9 cellular contexts compared by ENCODE assay signal in the genomic region with DNA sequence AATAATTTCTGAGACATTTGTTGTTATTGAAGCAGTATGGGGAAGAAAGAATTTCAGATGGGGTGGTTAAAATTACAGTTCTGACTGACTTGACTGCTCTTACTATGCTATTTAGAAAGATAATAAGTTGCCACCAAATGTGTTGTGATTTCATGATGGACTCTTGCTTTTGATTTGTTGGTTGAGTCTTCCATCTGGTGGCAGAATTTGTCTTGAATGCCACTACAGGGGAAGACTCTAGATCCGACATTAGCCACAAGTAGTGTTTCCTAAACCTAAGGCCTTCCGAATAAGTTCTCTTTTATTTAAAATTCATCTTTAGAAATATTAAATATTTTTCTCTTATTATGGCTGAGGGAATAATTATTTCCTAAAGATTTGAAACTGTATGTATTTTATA.
DNase-seq lines count a peak whose midpoint lies in the region; ATAC-seq, FAIRE-seq and TF ChIP-seq lines count a peak whose summit lies in the region.
"Had no signal": no experiment of that assay in that cellular context is flagged by ENCODE, and none has a peak within 500 bp of the region (broad histone marks: within the 10 kb centered on the region; RNA-seq: fewer than 3 reads in every experiment).

No MANE protein-coding gene starts in this region.

- intact Hi-C loops in GM12878 (cut with micrococcal nuclease; ENCODE audit: unreplicated experiment) = loop anchor here (1.0 to 5.0 kb wide), 2 partner anchors 358 to 510 kb away; no protein-coding TSS in a partner anchor

- no peak for TF ChIP-seq EP300 in GM12878 (IDR thresholded peaks at IDR 0.05; ENCODE audit: borderline replicate concordance in 1 of 2, control insufficient read depth in 1 of 2, low read depth in 2 of 2, low read length in 2 of 2)

- no peak for FAIRE-seq in GM12878 (lab: Jason Lieb, UNC)

- no peaks in the 10 kb centered on the region for H3K36me3 ChIP-seq in KMS-11 (ENCODE audit: insufficient read depth)
- no peaks in the 10 kb centered on the region for H3K36me3 ChIP-seq in GM12878 (ENCODE audit: control insufficient read depth in 2 of 2, insufficient read depth in 2 of 2, low read length in 1 of 2)

- no peak for TF ChIP-seq POLR2A in GM12878 (IDR thresholded peaks at IDR 0.05; ENCODE audit: low read depth, low read length)

- H3K9ac ChIP-seq in KMS-11 (no peak overlapping the region), GM12878 (ENCODE audit: control insufficient read depth, insufficient read depth, low read length) (no peak overlapping the region)

- POLR2A ChIA-PET in GM12878 (lab: Charles Lee) = no interaction called here

- ATAC-seq in GM12878 = peak; percentile 43
- no peak for ATAC-seq in activated T-helper 17 cell treated with anti-CD3 and anti-CD28 coated beads, Interleukin-2, amount 50 U/mL, for 72 hours (replicated peaks)
- no peak for ATAC-seq in GM21381 (IDR thresholded peaks at IDR 0.05; ENCODE audit: unreplicated experiment)
- no peak for ATAC-seq in HG03571 (IDR thresholded peaks at IDR 0.05; ENCODE audit: unreplicated experiment)

- no peak overlapping the region for H3K4me2 ChIP-seq in KMS-11
- H3K4me2 ChIP-seq in GM12878 (ENCODE audit: control insufficient read depth, insufficient read depth) = no peak overlapping the region

- no peaks in the 10 kb centered on the region for H3K27me3 ChIP-seq in KMS-11 (ENCODE audit: insufficient read depth, low read depth)
- no peaks in the 10 kb centered on the region for H3K27me3 ChIP-seq in GM12878 (replicated peaks in 1 of 2; ENCODE audit: control insufficient read depth in 2 of 2, insufficient read depth in 2 of 2, low read length in 1 of 2)

- H4K20me1 ChIP-seq in KMS-11 (ENCODE audit: insufficient read depth) (no peaks in the 10 kb centered on the region), GM12878 (ENCODE audit: control insufficient read depth, insufficient read depth) (no peaks in the 10 kb centered on the region)

- H3K27me3 Mint-ChIP-seq in activated T-helper 17 cell treated with anti-CD3 and anti-CD28 coated beads, Interleukin-2, amount 50 U/mL, for 72 hours = no peaks in the 10 kb centered on the region

- no peaks in the 10 kb centered on the region for H3K36me3 Mint-ChIP-seq in activated T-helper 17 cell treated with anti-CD3 and anti-CD28 coated beads, Interleukin-2, amount 50 U/mL, for 72 hours (ENCODE audit: low read depth)

- SMC1A ChIA-PET in GM12878 (lab: Charles Lee; ENCODE audit: uncharacterized antibody, unreplicated experiment) = interaction anchor here (1.0 to 2.1 kb wide), 4 partner anchors 9 to 357 kb away, joined by 3 to 14 read pairs (median 6); no protein-coding TSS in a partner anchor

- WGBS in GM12878 (ENCODE audit: insufficient coverage, insufficient replicate concordance, low lambda C conversion rate, missing lambda C conversion rate) = 18% methylated on average over 2 of the region's 2 CpGs

- no peak overlapping the region for H3K4me3 Mint-ChIP-seq in activated T-helper 17 cell treated with anti-CD3 and anti-CD28 coated beads, Interleukin-2, amount 50 U/mL, for 72 hours

- TF ChIP-seq RAD21 in GM12878 (IDR thresholded peaks at IDR 0.05; ENCODE audit: insufficient read depth, low read depth, low read length) = peak; percentile 63

- H3K79me2 ChIP-seq in KMS-11 (ENCODE audit: insufficient read depth, low read depth) = no peaks in the 10 kb centered on the region
- H3K79me2 ChIP-seq in GM12878 (ENCODE audit: control insufficient read depth, insufficient read depth, low read length) = no peaks in the 10 kb centered on the region

- 0 out of 2 replicates have a peak, but pooled peaks have one; percentile 24 for TF ChIP-seq CTCF in KMS-11 (conservative IDR thresholded peaks at IDR 0.05; ENCODE audit: low read depth, low read length)
- peak; percentile 6 to 47 (median 15); a peak in 3 of 6 replicates for TF ChIP-seq CTCF in GM12878 (IDR thresholded peaks at IDR 0.05 in 2 of 3, conservative IDR thresholded peaks at IDR 0.05 in 1 of 3; ENCODE audit: control insufficient read depth in 2 of 3, extremely low read depth in 1 of 3, insufficient read depth in 1 of 3, low read depth in 3 of 3, low read length in 3 of 3)

- H2AFZ ChIP-seq in KMS-11 (ENCODE audit: low read depth) (no peak overlapping the region), GM12878 (ENCODE audit: control insufficient read depth, low read depth, low read length) (no peak overlapping the region)

- peaks cover 4% of the 10 kb centered on the region for H3K9me3 Mint-ChIP-seq in activated T-helper 17 cell treated with anti-CD3 and anti-CD28 coated beads, Interleukin-2, amount 50 U/mL, for 72 hours

- no peaks in the 10 kb centered on the region for H3K4me1 Mint-ChIP-seq in activated T-helper 17 cell treated with anti-CD3 and anti-CD28 coated beads, Interleukin-2, amount 50 U/mL, for 72 hours

- H3K27ac Mint-ChIP-seq in activated T-helper 17 cell treated with anti-CD3 and anti-CD28 coated beads, Interleukin-2, amount 50 U/mL, for 72 hours = no peak overlapping the region

- in situ Hi-C loops in GM12878 (cut with MboI) = loop anchor here (10.0 kb wide), 1 partner anchor 363 kb away; no protein-coding TSS in a partner anchor

- H3K9me3 ChIP-seq in GM12878 (replicated peaks; ENCODE audit: control insufficient read depth, insufficient read depth, low read length) = no peaks in the 10 kb centered on the region

- H3K4me3 ChIP-seq in KMS-11 (IDR thresholded peaks at IDR 0.05; ENCODE audit: insufficient read depth, low read depth, low read length) (no peak overlapping the region), GM12878 (no peak overlapping the region)

- peaks cover 40% of the 10 kb centered on the region for H3K4me1 ChIP-seq in KMS-11 (ENCODE audit: low read depth, poor library complexity, severe bottlenecking)
- H3K4me1 ChIP-seq in GM12878 (ENCODE audit: control insufficient read depth, insufficient read depth, low read length) = no peaks in the 10 kb centered on the region

- no TSS peak for BruUV-seq in GM12878 (replicated peaks; lab: Mats Ljungman, UMichigan)

- RAD21 ChIA-PET in GM12878 (lab: Charles Lee; ENCODE audit: unreplicated experiment) = interaction anchor here (5.5 kb wide), 1 partner anchor 356 kb away, joined by 42 read pairs; no protein-coding TSS in a partner anchor

- CTCF ChIA-PET in GM12878 (lab: Yijun Ruan, JAX) = interaction anchor here (0.6 to 3.6 kb wide), 2 partner anchors 357 to 1219 kb away, joined by 4 to 27 read pairs; no protein-coding TSS in a partner anchor

- H3K27ac ChIP-seq in KMS-11 = no peak overlapping the region
- H3K27ac ChIP-seq in GM12878 (ENCODE audit: control insufficient read depth, insufficient read depth) = no peak overlapping the region

- DNase-seq in DMS 273 (lab: John Stamatoyannopoulos, UW; ENCODE audit: unreplicated experiment) (peak; percentile 68), GM12878 (ENCODE audit: low read depth, low spot score) (no peak), medulla oblongata (ENCODE audit: extremely low spot score) (peak; percentile 34), NCI-H774 (lab: John Stamatoyannopoulos, UW) (no peak)
- DNase-seq: midbrain had no signal

TF ChIP-seq in GM12878, 131 proteins besides CTCF, POLR2A, EP300 and RAD21:
- TF ChIP-seq, protein P1, sequence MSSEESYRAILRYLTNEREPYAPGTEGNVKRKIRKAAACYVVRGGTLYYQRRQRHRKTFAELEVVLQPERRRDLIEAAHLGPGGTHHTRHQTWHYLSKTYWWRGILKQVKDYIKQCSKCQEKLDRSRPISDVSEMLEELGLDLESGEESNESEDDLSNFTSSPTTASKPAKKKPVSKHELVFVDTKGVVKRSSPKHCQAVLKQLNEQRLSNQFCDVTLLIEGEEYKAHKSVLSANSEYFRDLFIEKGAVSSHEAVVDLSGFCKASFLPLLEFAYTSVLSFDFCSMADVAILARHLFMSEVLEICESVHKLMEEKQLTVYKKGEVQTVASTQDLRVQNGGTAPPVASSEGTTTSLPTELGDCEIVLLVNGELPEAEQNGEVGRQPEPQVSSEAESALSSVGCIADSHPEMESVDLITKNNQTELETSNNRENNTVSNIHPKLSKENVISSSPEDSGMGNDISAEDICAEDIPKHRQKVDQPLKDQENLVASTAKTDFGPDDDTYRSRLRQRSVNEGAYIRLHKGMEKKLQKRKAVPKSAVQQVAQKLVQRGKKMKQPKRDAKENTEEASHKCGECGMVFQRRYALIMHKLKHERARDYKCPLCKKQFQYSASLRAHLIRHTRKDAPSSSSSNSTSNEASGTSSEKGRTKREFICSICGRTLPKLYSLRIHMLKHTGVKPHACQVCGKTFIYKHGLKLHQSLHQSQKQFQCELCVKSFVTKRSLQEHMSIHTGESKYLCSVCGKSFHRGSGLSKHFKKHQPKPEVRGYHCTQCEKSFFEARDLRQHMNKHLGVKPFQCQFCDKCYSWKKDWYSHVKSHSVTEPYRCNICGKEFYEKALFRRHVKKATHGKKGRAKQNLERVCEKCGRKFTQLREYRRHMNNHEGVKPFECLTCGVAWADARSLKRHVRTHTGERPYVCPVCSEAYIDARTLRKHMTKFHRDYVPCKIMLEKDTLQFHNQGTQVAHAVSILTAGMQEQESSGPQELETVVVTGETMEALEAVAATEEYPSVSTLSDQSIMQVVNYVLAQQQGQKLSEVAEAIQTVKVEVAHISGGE (CRISPR knock-in tag; IDR thresholded peaks at IDR 0.05) = no peak
- TF ChIP-seq POU2F2 (IDR thresholded peaks at IDR 0.05; ENCODE audit: borderline replicate concordance, low read depth, low read length) (no peak), SMC3 (IDR thresholded peaks at IDR 0.05; ENCODE audit: borderline replicate concordance, low read length) (peak; percentile 62; the same call in 1 of the 2 replicates), IKZF1 (conservative IDR thresholded peaks at IDR 0.05) (no peak), ZSCAN29 (IDR thresholded peaks at IDR 0.05) (no peak), HDAC2 (IDR thresholded peaks at IDR 0.05) (no peak)

Comparison
In these comparisons a context has a peak if more than half of its experiments do, and no peak if none do; other contexts are left out.
1. DNase-seq: peak in DMS 273 (single experiment) and medulla oblongata (single experiment); none in GM12878 (single experiment) and NCI-H774 (single experiment).